ENCODE assay signal across 8 cellular contexts in genomic region chr11:62671604-62672528, GRCh38. TPM values are rescaled to one million over a fixed set of nuclear protein-coding genes. Genes with fewer than 3 reads are reported as not detected.
DNase-seq lines count a peak whose midpoint lies in the region; ATAC-seq and TF ChIP-seq lines count a peak whose summit lies in the region.

TSS of gene LBHD1 (minus strand) at chr11:62672267. CDS start at chr11:62670031, 2,236 bp downstream.
TSS of gene UQCC3 (plus strand) at chr11:62671673. CDS start at chr11:62671746, 73 bp downstream.

- TF ChIP-seq CTCF in GM06990 (IDR thresholded peaks at IDR 0.05; ENCODE audit: insufficient read depth, low read length, poor library complexity, severe bottlenecking) (no peak), ascending aorta (IDR thresholded peaks at IDR 0.05) (peak in 1 of 3 experiments; percentile 3)

- H3K27ac ChIP-seq in ascending aorta = peak within 1 kb of the TSS; percentile 71 to 85

- H3K9me3 ChIP-seq in ascending aorta = no peaks in the 10 kb centered on the region

- ATAC-seq in HG02759 (IDR thresholded peaks at IDR 0.05; ENCODE audit: unreplicated experiment) (peak; percentile 64), HG03457 (IDR thresholded peaks at IDR 0.05; ENCODE audit: unreplicated experiment) (no peak)

- H3K4me1 ChIP-seq in ascending aorta = peaks cover 14 to 19% of the 10 kb centered on the region in 2 donors

- peak; percentile 87 for DNase-seq in GM06990 (ENCODE audit: extremely low read depth, insufficient read length)
- DNase-seq in NCI-H1694 treated with DMSO at 0.1 percent for 48 hours (lab: John Stamatoyannopoulos, UW) = peak; percentile 66
- DNase-seq in T-helper 2 cell = peak; percentile 56 to 99 (median 77)
- DNase-seq in ascending aorta (ENCODE audit: low spot score in 2 of 2) = peak in 1 of 2 donors; percentile 86
- DNase-seq in hepatic stellate cell (ENCODE audit: low spot score) = peak; percentile 87
- peak; percentile 97 for DNase-seq in retina

- H3K27me3 ChIP-seq in GM06990 (replicated peaks; ENCODE audit: control insufficient read depth, insufficient read depth, low read length) = no peaks in the 10 kb centered on the region
- H3K27me3 ChIP-seq in ascending aorta = no peaks in the 10 kb centered on the region

- H3K4me3 ChIP-seq in GM06990 (replicated peaks; ENCODE audit: low read depth, low read length) (peak within 1 kb of the TSS; percentile 91), ascending aorta (peak within 1 kb of the TSS; percentile 78 to 83)

- intact Hi-C loops in ascending aorta (cut with DNase I) = no loop called here

- peaks cover 5% of the 10 kb centered on the region for H3K36me3 ChIP-seq in GM06990 (ENCODE audit: control insufficient read depth, insufficient read depth, low read length)
- H3K36me3 ChIP-seq in ascending aorta = peaks cover 16 to 24% of the 10 kb centered on the region in 2 donors

RNA-seq across cellular contexts. Expression of gene LBHD1, which starts in this region (rescaled TPM):
- total RNA-seq in ascending aorta = not detected

RNA-seq across cellular contexts. Expression of gene UQCC3, which starts in this region (rescaled TPM):
- total RNA-seq in ascending aorta = 3.9 TPM
